In the genomic region with DNA sequence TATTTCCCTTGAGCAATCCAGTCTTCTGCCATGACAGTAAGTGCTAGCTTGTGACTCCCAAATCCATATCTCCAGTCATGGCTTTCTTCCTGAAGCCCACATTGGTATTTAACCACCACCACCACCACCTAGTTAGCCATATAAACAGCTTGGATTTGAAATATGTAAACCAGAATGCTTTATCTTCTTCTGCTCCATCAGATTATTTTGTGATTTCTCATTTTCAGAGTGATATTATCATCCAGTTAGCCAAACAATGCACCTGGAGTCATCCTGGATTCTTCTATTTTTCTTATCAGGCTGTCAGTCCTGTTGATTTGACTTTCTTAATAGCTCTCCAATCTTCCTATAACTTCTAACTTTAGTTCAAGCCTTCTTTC, we compare ENCODE assay signal across 27 cellular contexts.
DNase-seq lines count a peak whose midpoint lies in the region; ATAC-seq and TF ChIP-seq lines count a peak whose summit lies in the region.
"Had no signal": no experiment of that assay in that cellular context is flagged by ENCODE, and none has a peak within 500 bp of the region (broad histone marks: within the 10 kb centered on the region; RNA-seq: fewer than 3 reads in every experiment).

No MANE protein-coding gene starts in this region.

- H3K27me3 ChIP-seq in ACC112 (ENCODE audit: insufficient read depth, low read length) (no peaks in the 10 kb centered on the region), neural progenitor cell (no peaks in the 10 kb centered on the region)
- H3K27me3 ChIP-seq: BLaER1, transverse colon had no signal

- ATAC-seq in activated naive CD4-positive, alpha-beta T cell treated with anti-CD3 and anti-CD28 coated beads, Interleukin-2, amount 50 U/mL, for 72 hours, result no peak
- no peak for ATAC-seq in natural killer cell
- ATAC-seq: activated CD8-positive, alpha-beta T cell treated with anti-CD3 and anti-CD28 coated beads, Interleukin-2, amount 10 ng/mL, durations not matched to agents 7 days and 5 days; activated T-helper 17 cell treated with anti-CD3 and anti-CD28 coated beads, Interleukin-2, amount 50 U/mL, for 72 hours; HCT116 had no signal

- H3K4me1 ChIP-seq in ACC112 (ENCODE audit: control insufficient read depth, insufficient read depth, low read length, unreplicated experiment), result peaks cover 41% of the 10 kb centered on the region
- no peaks in the 10 kb centered on the region for H3K4me1 ChIP-seq in neural progenitor cell
- H3K4me1 ChIP-seq: BLaER1 had no signal

- peak overlapping the region; percentile 93 for H3K27ac ChIP-seq in ACC112 (ENCODE audit: low read depth, low read length)
- H3K27ac ChIP-seq in SK-N-MC, result peak overlapping the region; percentile 99
- no peak overlapping the region for H3K27ac ChIP-seq in neural progenitor cell
- H3K27ac ChIP-seq: BLaER1, transverse colon had no signal

- H3K36me3 ChIP-seq in ACC112 (ENCODE audit: insufficient read depth, low read length), result peaks cover 11% of the 10 kb centered on the region; the same call in 1 of the 2 replicates
- H3K36me3 ChIP-seq in SK-N-MC (ENCODE audit: insufficient read depth, low read length), result no peaks in the 10 kb centered on the region
- H3K36me3 ChIP-seq in neural progenitor cell, result no peaks in the 10 kb centered on the region
- H3K36me3 ChIP-seq: BLaER1, transverse colon had no signal

- H3K4me2 ChIP-seq in neural progenitor cell, result no peak overlapping the region
- H3K4me2 ChIP-seq: BLaER1 had no signal

- no peak for TF ChIP-seq CTCF in HFFc6 (IDR thresholded peaks at IDR 0.05)
- TF ChIP-seq CTCF in mesothelial cell of epicardium (IDR thresholded peaks at IDR 0.05; ENCODE audit: unreplicated experiment), result no peak
- TF ChIP-seq CTCF in neural progenitor cell (IDR thresholded peaks at IDR 0.05), result no peak
- no peak for TF ChIP-seq CTCF in natural killer cell (IDR thresholded peaks at IDR 0.05)

- H3K27ac Mint-ChIP-seq in HFFc6, result peak overlapping the region; percentile 9
- H3K27ac Mint-ChIP-seq in mesothelial cell of epicardium, result peak overlapping the region; percentile 69
- H3K27ac Mint-ChIP-seq in neural progenitor cell, result no peak overlapping the region
- H3K27ac Mint-ChIP-seq in activated naive CD4-positive, alpha-beta T cell treated with anti-CD3 and anti-CD28 coated beads, Interleukin-2, amount 50 U/mL, for 72 hours, result no peak overlapping the region
- H3K27ac Mint-ChIP-seq in natural killer cell, result no peak overlapping the region
- H3K27ac Mint-ChIP-seq: activated CD8-positive, alpha-beta T cell treated with anti-CD3 and anti-CD28 coated beads, Interleukin-2, amount 10 ng/mL, durations not matched to agents 7 days and 5 days; activated T-helper 17 cell treated with anti-CD3 and anti-CD28 coated beads, Interleukin-2, amount 50 U/mL, for 72 hours; immature natural killer cell; memory B cell had no signal

- no peak for DNase-seq in HFFc6
- DNase-seq in SK-N-MC (ENCODE audit: low read depth, low spot score), result no peak
- no peak for DNase-seq in mesothelial cell of epicardium (ENCODE audit: low spot score in 2 of 2, unreplicated experiment in 2 of 2)
- DNase-seq in neural progenitor cell (ENCODE audit: low spot score), result no peak
- DNase-seq in NCI-H2227 (lab: John Stamatoyannopoulos, UW; ENCODE audit: unreplicated experiment), result no peak
- no peak for DNase-seq in activated naive CD4-positive, alpha-beta T cell treated with anti-CD3 and anti-CD28 coated beads, Interleukin-2, amount 50 U/mL, for 72 hours (ENCODE audit: low spot score in 2 of 2)
- DNase-seq in natural killer cell, result no peak
- DNase-seq: activated CD4-positive, alpha-beta T cell treated with anti-CD3 and anti-CD28 coated beads for 4 hours; activated CD8-positive, alpha-beta T cell treated with anti-CD3 and anti-CD28 coated beads, Interleukin-2, amount 10 ng/mL, durations not matched to agents 7 days and 5 days; activated naive CD4-positive, alpha-beta T cell treated with anti-CD3 and anti-CD28 coated beads, Interleukin-2, amount 50 U/mL, for 16 hours; amygdala; DMS53; hypothalamus; immature natural killer cell; left colon; NCI-H146; NCI-H524; right cardiac atrium; Right ventricle myocardium superior; stimulated activated CD4-positive, alpha-beta T cell treated with anti-CD3 and anti-CD28 coated beads, Interleukin-12 subunit alpha, Interleukin-12 subunit beta, amount 100 ng/mL, for 4 hours; stimulated activated CD4-positive, alpha-beta T cell treated with anti-CD3 and anti-CD28 coated beads, Interleukin-4, amount 100 ng/mL, for 1 hour; transverse colon had no signal

- H3K27me3 Mint-ChIP-seq in HFFc6 (ENCODE audit: insufficient read depth) (no peaks in the 10 kb centered on the region), mesothelial cell of epicardium (ENCODE audit: low read depth) (no peaks in the 10 kb centered on the region), neural progenitor cell (ENCODE audit: insufficient read depth, low read depth) (no peaks in the 10 kb centered on the region), natural killer cell (ENCODE audit: low read depth in 2 of 2) (no peaks in the 10 kb centered on the region)
- H3K27me3 Mint-ChIP-seq: activated T-helper 17 cell treated with anti-CD3 and anti-CD28 coated beads, Interleukin-2, amount 50 U/mL, for 72 hours had no signal

- H3K36me3 Mint-ChIP-seq in HFFc6 (ENCODE audit: low read depth), result peaks cover 21% of the 10 kb centered on the region
- no peaks in the 10 kb centered on the region for H3K36me3 Mint-ChIP-seq in mesothelial cell of epicardium
- H3K36me3 Mint-ChIP-seq in neural progenitor cell, result no peaks in the 10 kb centered on the region
- no peaks in the 10 kb centered on the region for H3K36me3 Mint-ChIP-seq in activated naive CD4-positive, alpha-beta T cell treated with anti-CD3 and anti-CD28 coated beads, Interleukin-2, amount 50 U/mL, for 72 hours
- H3K36me3 Mint-ChIP-seq in natural killer cell, result no peaks in the 10 kb centered on the region
- H3K36me3 Mint-ChIP-seq: immature natural killer cell, memory B cell had no signal

- H3K9me3 ChIP-seq in SK-N-MC (ENCODE audit: low read depth, low read length), result no peaks in the 10 kb centered on the region
- no peaks in the 10 kb centered on the region for H3K9me3 ChIP-seq in neural progenitor cell (ENCODE audit: low read depth)
- H3K9me3 ChIP-seq: BLaER1, transverse colon had no signal

- H3K4me3 ChIP-seq in ACC112 (ENCODE audit: low read depth, low read length) (no peak overlapping the region), SK-N-MC (peak overlapping the region; percentile 65), neural progenitor cell (no peak overlapping the region)
- H3K4me3 ChIP-seq: BLaER1, transverse colon had no signal

- intact Hi-C loops in natural killer cell (cut with micrococcal nuclease), result no loop called here

- H3K79me2 ChIP-seq in ACC112 (ENCODE audit: control insufficient read depth, insufficient read depth, low read length, unreplicated experiment) (no peaks in the 10 kb centered on the region), neural progenitor cell (ENCODE audit: low read depth) (no peaks in the 10 kb centered on the region)

- H3K9me3 Mint-ChIP-seq in HFFc6 (no peaks in the 10 kb centered on the region), mesothelial cell of epicardium (no peaks in the 10 kb centered on the region), neural progenitor cell (peaks cover 5% of the 10 kb centered on the region), natural killer cell (no peaks in the 10 kb centered on the region)
- no peaks in the 10 kb centered on the region for H3K9me3 Mint-ChIP-seq in activated naive CD4-positive, alpha-beta T cell treated with anti-CD3 and anti-CD28 coated beads, Interleukin-2, amount 50 U/mL, for 72 hours
- H3K9me3 Mint-ChIP-seq: activated T-helper 17 cell treated with anti-CD3 and anti-CD28 coated beads, Interleukin-2, amount 50 U/mL, for 72 hours; memory B cell had no signal

- H2AFZ ChIP-seq in ACC112 (ENCODE audit: low read length, unreplicated experiment), result peak overlapping the region; percentile 20
- H2AFZ ChIP-seq in neural progenitor cell (replicated peaks), result no peak overlapping the region

- no peaks in the 10 kb centered on the region for H4K20me1 ChIP-seq in neural progenitor cell (ENCODE audit: low read depth)
- H4K20me1 ChIP-seq: BLaER1 had no signal

- H3K4me3 Mint-ChIP-seq in HFFc6 (no peak overlapping the region), mesothelial cell of epicardium (no peak overlapping the region), neural progenitor cell (no peak overlapping the region), natural killer cell (no peak overlapping the region)
- H3K4me3 Mint-ChIP-seq: activated CD8-positive, alpha-beta T cell treated with anti-CD3 and anti-CD28 coated beads, Interleukin-2, amount 10 ng/mL, durations not matched to agents 7 days and 5 days; activated T-helper 17 cell treated with anti-CD3 and anti-CD28 coated beads, Interleukin-2, amount 50 U/mL, for 72 hours; immature natural killer cell; memory B cell had no signal

- H3K4me1 Mint-ChIP-seq in HFFc6 (ENCODE audit: low read depth), result peaks cover 29% of the 10 kb centered on the region
- H3K4me1 Mint-ChIP-seq in mesothelial cell of epicardium, result peaks cover 8% of the 10 kb centered on the region
- H3K4me1 Mint-ChIP-seq in neural progenitor cell, result no peaks in the 10 kb centered on the region
- H3K4me1 Mint-ChIP-seq in natural killer cell, result no peaks in the 10 kb centered on the region
- H3K4me1 Mint-ChIP-seq: activated T-helper 17 cell treated with anti-CD3 and anti-CD28 coated beads, Interleukin-2, amount 50 U/mL, for 72 hours; immature natural killer cell; memory B cell had no signal

- H3K9ac ChIP-seq in SK-N-MC (ENCODE audit: insufficient read length), result peak overlapping the region; percentile 79
- H3K9ac ChIP-seq in neural progenitor cell, result no peak overlapping the region
- H3K9ac ChIP-seq: BLaER1 had no signal

- H3F3A ChIP-seq in neural progenitor cell (ENCODE audit: low read depth), result no peaks in the 10 kb centered on the region

Comparison
In these comparisons a context has a peak if more than half of its experiments do, and no peak if none do; other contexts are left out.
1. H3K27ac Mint-ChIP-seq: peak in HFFc6 (single experiment) and mesothelial cell of epicardium (single experiment); none in neural progenitor cell (single experiment), activated naive CD4-positive, alpha-beta T cell treated with anti-CD3 and anti-CD28 coated beads, Interleukin-2, amount 50 U/mL, for 72 hours (0 of 2) and natural killer cell (0 of 2).